ENCODE assay signal across 1 cellular context in the genomic region with DNA sequence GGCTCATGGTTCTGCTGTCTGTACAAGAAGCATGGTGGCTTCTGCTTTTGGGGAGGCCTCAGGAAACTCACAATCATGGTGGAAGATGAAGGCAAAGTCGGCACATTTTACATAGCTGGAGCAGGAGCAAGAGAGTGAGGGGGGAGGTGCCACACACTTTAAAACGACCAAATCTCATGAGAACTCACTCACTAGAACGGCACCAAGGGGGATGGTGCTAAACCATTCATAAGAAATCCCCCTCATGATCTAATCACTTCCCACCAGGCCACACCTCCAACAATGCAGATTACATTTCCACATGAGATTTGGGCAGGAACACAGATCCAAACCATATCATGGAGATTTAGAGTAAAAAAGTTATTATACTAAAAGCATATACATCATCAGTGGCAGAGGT.
TF ChIP-seq lines count a peak whose summit lies in the region.

No MANE protein-coding gene starts in this region.

TF ChIP-seq in GM23338, 12 proteins besides CTCF, POLR2A, EP300 and RAD21 (continued from another document):
- TF ChIP-seq, protein P1, sequence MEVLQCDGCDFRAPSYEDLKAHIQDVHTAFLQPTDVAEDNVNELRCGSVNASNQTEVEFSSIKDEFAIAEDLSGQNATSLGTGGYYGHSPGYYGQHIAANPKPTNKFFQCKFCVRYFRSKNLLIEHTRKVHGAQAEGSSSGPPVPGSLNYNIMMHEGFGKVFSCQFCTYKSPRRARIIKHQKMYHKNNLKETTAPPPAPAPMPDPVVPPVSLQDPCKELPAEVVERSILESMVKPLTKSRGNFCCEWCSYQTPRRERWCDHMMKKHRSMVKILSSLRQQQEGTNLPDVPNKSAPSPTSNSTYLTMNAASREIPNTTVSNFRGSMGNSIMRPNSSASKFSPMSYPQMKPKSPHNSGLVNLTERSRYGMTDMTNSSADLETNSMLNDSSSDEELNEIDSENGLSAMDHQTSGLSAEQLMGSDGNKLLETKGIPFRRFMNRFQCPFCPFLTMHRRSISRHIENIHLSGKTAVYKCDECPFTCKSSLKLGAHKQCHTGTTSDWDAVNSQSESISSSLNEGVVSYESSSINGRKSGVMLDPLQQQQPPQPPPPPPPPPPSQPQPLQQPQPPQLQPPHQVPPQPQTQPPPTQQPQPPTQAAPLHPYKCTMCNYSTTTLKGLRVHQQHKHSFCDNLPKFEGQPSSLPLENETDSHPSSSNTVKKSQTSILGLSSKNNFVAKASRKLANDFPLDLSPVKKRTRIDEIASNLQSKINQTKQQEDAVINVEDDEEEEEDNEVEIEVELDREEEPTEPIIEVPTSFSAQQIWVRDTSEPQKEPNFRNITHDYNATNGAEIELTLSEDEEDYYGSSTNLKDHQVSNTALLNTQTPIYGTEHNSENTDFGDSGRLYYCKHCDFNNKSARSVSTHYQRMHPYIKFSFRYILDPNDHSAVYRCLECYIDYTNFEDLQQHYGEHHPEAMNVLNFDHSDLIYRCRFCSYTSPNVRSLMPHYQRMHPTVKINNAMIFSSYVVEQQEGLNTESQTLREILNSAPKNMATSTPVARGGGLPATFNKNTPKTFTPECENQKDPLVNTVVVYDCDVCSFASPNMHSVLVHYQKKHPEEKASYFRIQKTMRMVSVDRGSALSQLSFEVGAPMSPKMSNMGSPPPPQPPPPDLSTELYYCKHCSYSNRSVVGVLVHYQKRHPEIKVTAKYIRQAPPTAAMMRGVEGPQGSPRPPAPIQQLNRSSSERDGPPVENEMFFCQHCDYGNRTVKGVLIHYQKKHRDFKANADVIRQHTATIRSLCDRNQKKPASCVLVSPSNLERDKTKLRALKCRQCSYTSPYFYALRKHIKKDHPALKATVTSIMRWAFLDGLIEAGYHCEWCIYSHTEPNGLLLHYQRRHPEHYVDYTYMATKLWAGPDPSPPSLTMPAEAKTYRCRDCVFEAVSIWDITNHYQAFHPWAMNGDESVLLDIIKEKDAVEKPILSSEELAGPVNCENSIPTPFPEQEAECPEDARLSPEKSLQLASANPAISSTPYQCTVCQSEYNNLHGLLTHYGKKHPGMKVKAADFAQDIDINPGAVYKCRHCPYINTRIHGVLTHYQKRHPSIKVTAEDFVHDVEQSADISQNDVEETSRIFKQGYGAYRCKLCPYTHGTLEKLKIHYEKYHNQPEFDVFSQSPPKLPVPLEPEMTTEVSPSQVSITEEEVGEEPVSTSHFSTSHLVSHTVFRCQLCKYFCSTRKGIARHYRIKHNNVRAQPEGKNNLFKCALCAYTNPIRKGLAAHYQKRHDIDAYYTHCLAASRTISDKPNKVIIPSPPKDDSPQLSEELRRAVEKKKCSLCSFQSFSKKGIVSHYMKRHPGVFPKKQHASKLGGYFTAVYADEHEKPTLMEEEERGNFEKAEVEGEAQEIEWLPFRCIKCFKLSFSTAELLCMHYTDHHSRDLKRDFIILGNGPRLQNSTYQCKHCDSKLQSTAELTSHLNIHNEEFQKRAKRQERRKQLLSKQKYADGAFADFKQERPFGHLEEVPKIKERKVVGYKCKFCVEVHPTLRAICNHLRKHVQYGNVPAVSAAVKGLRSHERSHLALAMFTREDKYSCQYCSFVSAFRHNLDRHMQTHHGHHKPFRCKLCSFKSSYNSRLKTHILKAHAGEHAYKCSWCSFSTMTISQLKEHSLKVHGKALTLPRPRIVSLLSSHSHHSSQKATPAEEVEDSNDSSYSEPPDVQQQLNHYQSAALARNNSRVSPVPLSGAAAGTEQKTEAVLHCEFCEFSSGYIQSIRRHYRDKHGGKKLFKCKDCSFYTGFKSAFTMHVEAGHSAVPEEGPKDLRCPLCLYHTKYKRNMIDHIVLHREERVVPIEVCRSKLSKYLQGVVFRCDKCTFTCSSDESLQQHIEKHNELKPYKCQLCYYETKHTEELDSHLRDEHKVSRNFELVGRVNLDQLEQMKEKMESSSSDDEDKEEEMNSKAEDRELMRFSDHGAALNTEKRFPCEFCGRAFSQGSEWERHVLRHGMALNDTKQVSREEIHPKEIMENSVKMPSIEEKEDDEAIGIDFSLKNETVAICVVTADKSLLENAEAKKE (CRISPR knock-in tag; IDR thresholded peaks at IDR 0.05), result no peak
- TF ChIP-seq ZNF114 (CRISPR knock-in tag; IDR thresholded peaks at IDR 0.05) (no peak), NANOG (IDR thresholded peaks at IDR 0.05; ENCODE audit: borderline replicate concordance) (no peak), STAT1 (IDR thresholded peaks at IDR 0.05; ENCODE audit: unreplicated experiment) (no peak), CREB1 (CRISPR knock-in tag; IDR thresholded peaks at IDR 0.05; ENCODE audit: low read depth) (no peak), EZH2 (IDR thresholded peaks at IDR 0.05; ENCODE audit: low read depth, unreplicated experiment) (no peak), JUNB (IDR thresholded peaks at IDR 0.05; ENCODE audit: unreplicated experiment) (no peak), POLR2AphosphoS5 (IDR thresholded peaks at IDR 0.05; ENCODE audit: low read depth) (no peak)
- TF ChIP-seq, protein P2, sequence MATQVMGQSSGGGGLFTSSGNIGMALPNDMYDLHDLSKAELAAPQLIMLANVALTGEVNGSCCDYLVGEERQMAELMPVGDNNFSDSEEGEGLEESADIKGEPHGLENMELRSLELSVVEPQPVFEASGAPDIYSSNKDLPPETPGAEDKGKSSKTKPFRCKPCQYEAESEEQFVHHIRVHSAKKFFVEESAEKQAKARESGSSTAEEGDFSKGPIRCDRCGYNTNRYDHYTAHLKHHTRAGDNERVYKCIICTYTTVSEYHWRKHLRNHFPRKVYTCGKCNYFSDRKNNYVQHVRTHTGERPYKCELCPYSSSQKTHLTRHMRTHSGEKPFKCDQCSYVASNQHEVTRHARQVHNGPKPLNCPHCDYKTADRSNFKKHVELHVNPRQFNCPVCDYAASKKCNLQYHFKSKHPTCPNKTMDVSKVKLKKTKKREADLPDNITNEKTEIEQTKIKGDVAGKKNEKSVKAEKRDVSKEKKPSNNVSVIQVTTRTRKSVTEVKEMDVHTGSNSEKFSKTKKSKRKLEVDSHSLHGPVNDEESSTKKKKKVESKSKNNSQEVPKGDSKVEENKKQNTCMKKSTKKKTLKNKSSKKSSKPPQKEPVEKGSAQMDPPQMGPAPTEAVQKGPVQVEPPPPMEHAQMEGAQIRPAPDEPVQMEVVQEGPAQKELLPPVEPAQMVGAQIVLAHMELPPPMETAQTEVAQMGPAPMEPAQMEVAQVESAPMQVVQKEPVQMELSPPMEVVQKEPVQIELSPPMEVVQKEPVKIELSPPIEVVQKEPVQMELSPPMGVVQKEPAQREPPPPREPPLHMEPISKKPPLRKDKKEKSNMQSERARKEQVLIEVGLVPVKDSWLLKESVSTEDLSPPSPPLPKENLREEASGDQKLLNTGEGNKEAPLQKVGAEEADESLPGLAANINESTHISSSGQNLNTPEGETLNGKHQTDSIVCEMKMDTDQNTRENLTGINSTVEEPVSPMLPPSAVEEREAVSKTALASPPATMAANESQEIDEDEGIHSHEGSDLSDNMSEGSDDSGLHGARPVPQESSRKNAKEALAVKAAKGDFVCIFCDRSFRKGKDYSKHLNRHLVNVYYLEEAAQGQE (IDR thresholded peaks at IDR 0.05; ENCODE audit: unreplicated experiment), result no peak
